ENCODE assay signal across 1 cellular context in the genomic region with DNA sequence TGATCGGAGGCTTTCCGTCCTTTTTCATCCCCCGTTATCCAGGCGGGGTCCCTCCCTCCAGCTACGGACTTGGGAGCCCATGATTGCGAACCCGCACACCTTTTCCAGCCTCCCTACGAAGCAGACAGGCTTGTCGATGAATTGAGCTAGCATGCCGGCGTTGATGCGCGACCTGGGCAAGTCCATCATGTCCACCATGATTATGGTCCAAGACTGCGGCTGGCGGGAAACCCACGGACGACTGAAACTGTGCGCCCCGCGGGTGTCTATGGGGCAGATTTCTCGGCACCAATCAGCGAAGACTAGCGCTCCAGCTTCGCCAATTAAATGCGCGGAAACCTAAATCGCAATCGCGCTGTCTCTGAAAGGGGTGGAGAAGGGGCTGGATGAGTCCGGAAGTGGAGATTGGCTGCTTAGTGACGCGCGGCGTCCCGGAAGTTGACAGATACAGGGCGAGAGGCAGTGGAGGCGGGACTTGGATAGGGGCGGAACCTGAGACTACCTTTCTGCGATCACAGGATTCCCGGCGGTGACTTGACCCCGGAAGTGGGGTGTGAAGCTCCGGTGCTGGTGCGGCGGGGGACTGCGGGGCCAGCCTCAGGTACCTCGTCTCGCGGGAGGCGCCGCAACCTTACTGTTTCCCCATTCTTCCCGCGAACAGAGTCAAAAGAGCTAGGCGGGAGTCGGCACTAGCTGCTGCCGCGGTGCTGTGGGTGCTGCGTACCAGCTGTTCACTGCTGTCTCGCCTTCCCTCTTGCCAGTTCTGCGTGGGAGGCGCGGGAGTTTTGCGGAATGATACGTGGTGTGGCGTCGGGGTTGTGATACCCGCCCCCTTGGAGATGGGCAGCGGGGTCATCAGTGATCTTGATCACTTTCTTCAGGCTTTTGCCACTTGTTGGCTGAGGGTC.
TF ChIP-seq lines count a peak whose summit lies in the region.

A gene (plus strand): TSS at position 532 of the 908 bp plus-strand sequence. CDS start 32,620 bp downstream, outside the sequence.

TF ChIP-seq in GM12878, 131 proteins besides CTCF, POLR2A, EP300 and RAD21 (continued from another document and continues in another):
- TF ChIP-seq, protein P1, sequence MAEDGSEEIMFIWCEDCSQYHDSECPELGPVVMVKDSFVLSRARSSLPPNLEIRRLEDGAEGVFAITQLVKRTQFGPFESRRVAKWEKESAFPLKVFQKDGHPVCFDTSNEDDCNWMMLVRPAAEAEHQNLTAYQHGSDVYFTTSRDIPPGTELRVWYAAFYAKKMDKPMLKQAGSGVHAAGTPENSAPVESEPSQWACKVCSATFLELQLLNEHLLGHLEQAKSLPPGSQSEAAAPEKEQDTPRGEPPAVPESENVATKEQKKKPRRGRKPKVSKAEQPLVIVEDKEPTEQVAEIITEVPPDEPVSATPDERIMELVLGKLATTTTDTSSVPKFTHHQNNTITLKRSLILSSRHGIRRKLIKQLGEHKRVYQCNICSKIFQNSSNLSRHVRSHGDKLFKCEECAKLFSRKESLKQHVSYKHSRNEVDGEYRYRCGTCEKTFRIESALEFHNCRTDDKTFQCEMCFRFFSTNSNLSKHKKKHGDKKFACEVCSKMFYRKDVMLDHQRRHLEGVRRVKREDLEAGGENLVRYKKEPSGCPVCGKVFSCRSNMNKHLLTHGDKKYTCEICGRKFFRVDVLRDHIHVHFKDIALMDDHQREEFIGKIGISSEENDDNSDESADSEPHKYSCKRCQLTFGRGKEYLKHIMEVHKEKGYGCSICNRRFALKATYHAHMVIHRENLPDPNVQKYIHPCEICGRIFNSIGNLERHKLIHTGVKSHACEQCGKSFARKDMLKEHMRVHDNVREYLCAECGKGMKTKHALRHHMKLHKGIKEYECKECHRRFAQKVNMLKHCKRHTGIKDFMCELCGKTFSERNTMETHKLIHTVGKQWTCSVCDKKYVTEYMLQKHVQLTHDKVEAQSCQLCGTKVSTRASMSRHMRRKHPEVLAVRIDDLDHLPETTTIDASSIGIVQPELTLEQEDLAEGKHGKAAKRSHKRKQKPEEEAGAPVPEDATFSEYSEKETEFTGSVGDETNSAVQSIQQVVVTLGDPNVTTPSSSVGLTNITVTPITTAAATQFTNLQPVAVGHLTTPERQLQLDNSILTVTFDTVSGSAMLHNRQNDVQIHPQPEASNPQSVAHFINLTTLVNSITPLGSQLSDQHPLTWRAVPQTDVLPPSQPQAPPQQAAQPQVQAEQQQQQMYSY (CRISPR knock-in tag; IDR thresholded peaks at IDR 0.05), result no peak
- TF ChIP-seq TCF7 (IDR thresholded peaks at IDR 0.05; ENCODE audit: borderline replicate concordance) (no peak), SREBF1 (IDR thresholded peaks at IDR 0.05; ENCODE audit: low read length) (no peak), HDAC2 (IDR thresholded peaks at IDR 0.05) (no peak), STAT3 (IDR thresholded peaks at IDR 0.05; ENCODE audit: low read depth, low read length) (no peak), NFYA (IDR thresholded peaks at IDR 0.05; ENCODE audit: borderline replicate concordance, low read depth, low read length) (no peak), SMARCA5 (IDR thresholded peaks at IDR 0.05) (peak; percentile 26; the same call in 1 of the 2 replicates), HDAC6 (IDR thresholded peaks at IDR 0.05; ENCODE audit: unreplicated experiment) (no peak), SUZ12 (IDR thresholded peaks at IDR 0.05; ENCODE audit: unreplicated experiment) (no peak), ZSCAN29 (IDR thresholded peaks at IDR 0.05) (no peak; the same call in 1 of the 2 replicates), ZNF24 (IDR thresholded peaks at IDR 0.05) (no peak), SREBF2 (IDR thresholded peaks at IDR 0.05; ENCODE audit: low read length) (no peak), MEF2A (IDR thresholded peaks at IDR 0.05; ENCODE audit: insufficient read depth, low read depth, low read length) (no peak), DPF2 (IDR thresholded peaks at IDR 0.05) (peak; percentile 80), MTA3 (IDR thresholded peaks at IDR 0.05; ENCODE audit: borderline replicate concordance, low read length) (no peak), NR2F1 (conservative IDR thresholded peaks at IDR 0.05) (peak; percentile 97), NRF1 (conservative IDR thresholded peaks at IDR 0.05; ENCODE audit: low read depth, low read length) (no peak), SUPT20H (IDR thresholded peaks at IDR 0.05; ENCODE audit: borderline replicate concordance, control insufficient read depth, low read depth, low read length) (no peak), SIN3A (IDR thresholded peaks at IDR 0.05; ENCODE audit: low read depth, low read length) (peak; percentile 93), PAX8 (IDR thresholded peaks at IDR 0.05) (no peak), EED (IDR thresholded peaks at IDR 0.05; ENCODE audit: low read depth) (peak; percentile 35), FOS (IDR thresholded peaks at IDR 0.05; ENCODE audit: borderline replicate concordance, extremely low read depth, insufficient read length) (peak; percentile 31)
- TF ChIP-seq, protein P2, sequence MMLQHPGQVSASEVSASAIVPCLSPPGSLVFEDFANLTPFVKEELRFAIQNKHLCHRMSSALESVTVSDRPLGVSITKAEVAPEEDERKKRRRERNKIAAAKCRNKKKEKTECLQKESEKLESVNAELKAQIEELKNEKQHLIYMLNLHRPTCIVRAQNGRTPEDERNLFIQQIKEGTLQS (IDR thresholded peaks at IDR 0.05; ENCODE audit: borderline replicate concordance, extremely low read depth, low read depth, low read length), result no peak
- TF ChIP-seq, protein P3, sequence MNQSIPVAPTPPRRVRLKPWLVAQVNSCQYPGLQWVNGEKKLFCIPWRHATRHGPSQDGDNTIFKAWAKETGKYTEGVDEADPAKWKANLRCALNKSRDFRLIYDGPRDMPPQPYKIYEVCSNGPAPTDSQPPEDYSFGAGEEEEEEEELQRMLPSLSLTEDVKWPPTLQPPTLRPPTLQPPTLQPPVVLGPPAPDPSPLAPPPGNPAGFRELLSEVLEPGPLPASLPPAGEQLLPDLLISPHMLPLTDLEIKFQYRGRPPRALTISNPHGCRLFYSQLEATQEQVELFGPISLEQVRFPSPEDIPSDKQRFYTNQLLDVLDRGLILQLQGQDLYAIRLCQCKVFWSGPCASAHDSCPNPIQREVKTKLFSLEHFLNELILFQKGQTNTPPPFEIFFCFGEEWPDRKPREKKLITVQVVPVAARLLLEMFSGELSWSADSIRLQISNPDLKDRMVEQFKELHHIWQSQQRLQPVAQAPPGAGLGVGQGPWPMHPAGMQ (IDR thresholded peaks at IDR 0.05; ENCODE audit: borderline replicate concordance), result peak; percentile 58; the same call in 1 of the 2 replicates
- TF ChIP-seq, protein P4, sequence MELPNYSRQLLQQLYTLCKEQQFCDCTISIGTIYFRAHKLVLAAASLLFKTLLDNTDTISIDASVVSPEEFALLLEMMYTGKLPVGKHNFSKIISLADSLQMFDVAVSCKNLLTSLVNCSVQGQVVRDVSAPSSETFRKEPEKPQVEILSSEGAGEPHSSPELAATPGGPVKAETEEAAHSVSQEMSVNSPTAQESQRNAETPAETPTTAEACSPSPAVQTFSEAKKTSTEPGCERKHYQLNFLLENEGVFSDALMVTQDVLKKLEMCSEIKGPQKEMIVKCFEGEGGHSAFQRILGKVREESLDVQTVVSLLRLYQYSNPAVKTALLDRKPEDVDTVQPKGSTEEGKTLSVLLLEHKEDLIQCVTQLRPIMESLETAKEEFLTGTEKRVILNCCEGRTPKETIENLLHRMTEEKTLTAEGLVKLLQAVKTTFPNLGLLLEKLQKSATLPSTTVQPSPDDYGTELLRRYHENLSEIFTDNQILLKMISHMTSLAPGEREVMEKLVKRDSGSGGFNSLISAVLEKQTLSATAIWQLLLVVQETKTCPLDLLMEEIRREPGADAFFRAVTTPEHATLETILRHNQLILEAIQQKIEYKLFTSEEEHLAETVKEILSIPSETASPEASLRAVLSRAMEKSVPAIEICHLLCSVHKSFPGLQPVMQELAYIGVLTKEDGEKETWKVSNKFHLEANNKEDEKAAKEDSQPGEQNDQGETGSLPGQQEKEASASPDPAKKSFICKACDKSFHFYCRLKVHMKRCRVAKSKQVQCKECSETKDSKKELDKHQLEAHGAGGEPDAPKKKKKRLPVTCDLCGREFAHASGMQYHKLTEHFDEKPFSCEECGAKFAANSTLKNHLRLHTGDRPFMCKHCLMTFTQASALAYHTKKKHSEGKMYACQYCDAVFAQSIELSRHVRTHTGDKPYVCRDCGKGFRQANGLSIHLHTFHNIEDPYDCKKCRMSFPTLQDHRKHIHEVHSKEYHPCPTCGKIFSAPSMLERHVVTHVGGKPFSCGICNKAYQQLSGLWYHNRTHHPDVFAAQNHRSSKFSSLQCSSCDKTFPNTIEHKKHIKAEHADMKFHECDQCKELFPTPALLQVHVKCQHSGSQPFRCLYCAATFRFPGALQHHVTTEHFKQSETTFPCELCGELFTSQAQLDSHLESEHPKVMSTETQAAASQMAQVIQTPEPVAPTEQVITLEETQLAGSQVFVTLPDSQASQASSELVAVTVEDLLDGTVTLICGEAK (IDR thresholded peaks at IDR 0.05; ENCODE audit: borderline replicate concordance), result peak; percentile 94
- TF ChIP-seq, protein P5, sequence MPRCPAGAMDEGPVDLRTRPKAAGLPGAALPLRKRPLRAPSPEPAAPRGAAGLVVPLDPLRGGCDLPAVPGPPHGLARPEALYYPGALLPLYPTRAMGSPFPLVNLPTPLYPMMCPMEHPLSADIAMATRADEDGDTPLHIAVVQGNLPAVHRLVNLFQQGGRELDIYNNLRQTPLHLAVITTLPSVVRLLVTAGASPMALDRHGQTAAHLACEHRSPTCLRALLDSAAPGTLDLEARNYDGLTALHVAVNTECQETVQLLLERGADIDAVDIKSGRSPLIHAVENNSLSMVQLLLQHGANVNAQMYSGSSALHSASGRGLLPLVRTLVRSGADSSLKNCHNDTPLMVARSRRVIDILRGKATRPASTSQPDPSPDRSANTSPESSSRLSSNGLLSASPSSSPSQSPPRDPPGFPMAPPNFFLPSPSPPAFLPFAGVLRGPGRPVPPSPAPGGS (IDR thresholded peaks at IDR 0.05; ENCODE audit: borderline replicate concordance, insufficient read depth, low read depth, low read length, poor library complexity, severe bottlenecking), result no peak
- TF ChIP-seq, protein P6, sequence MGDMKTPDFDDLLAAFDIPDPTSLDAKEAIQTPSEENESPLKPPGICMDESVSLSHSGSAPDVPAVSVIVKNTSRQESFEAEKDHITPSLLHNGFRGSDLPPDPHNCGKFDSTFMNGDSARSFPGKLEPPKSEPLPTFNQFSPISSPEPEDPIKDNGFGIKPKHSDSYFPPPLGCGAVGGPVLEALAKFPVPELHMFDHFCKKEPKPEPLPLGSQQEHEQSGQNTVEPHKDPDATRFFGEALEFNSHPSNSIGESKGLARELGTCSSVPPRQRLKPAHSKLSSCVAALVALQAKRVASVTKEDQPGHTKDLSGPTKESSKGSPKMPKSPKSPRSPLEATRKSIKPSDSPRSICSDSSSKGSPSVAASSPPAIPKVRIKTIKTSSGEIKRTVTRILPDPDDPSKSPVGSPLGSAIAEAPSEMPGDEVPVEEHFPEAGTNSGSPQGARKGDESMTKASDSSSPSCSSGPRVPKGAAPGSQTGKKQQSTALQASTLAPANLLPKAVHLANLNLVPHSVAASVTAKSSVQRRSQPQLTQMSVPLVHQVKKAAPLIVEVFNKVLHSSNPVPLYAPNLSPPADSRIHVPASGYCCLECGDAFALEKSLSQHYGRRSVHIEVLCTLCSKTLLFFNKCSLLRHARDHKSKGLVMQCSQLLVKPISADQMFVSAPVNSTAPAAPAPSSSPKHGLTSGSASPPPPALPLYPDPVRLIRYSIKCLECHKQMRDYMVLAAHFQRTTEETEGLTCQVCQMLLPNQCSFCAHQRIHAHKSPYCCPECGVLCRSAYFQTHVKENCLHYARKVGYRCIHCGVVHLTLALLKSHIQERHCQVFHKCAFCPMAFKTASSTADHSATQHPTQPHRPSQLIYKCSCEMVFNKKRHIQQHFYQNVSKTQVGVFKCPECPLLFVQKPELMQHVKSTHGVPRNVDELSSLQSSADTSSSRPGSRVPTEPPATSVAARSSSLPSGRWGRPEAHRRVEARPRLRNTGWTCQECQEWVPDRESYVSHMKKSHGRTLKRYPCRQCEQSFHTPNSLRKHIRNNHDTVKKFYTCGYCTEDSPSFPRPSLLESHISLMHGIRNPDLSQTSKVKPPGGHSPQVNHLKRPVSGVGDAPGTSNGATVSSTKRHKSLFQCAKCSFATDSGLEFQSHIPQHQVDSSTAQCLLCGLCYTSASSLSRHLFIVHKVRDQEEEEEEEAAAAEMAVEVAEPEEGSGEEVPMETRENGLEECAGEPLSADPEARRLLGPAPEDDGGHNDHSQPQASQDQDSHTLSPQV (IDR thresholded peaks at IDR 0.05), result no peak
- TF ChIP-seq, protein P7, sequence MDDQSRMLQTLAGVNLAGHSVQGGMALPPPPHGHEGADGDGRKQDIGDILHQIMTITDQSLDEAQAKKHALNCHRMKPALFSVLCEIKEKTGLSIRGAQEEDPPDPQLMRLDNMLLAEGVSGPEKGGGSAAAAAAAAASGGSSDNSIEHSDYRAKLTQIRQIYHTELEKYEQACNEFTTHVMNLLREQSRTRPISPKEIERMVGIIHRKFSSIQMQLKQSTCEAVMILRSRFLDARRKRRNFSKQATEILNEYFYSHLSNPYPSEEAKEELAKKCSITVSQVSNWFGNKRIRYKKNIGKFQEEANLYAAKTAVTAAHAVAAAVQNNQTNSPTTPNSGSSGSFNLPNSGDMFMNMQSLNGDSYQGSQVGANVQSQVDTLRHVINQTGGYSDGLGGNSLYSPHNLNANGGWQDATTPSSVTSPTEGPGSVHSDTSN (IDR thresholded peaks at IDR 0.05; ENCODE audit: insufficient replicate concordance, low read depth, low read length), result no peak
- TF ChIP-seq, protein P8, sequence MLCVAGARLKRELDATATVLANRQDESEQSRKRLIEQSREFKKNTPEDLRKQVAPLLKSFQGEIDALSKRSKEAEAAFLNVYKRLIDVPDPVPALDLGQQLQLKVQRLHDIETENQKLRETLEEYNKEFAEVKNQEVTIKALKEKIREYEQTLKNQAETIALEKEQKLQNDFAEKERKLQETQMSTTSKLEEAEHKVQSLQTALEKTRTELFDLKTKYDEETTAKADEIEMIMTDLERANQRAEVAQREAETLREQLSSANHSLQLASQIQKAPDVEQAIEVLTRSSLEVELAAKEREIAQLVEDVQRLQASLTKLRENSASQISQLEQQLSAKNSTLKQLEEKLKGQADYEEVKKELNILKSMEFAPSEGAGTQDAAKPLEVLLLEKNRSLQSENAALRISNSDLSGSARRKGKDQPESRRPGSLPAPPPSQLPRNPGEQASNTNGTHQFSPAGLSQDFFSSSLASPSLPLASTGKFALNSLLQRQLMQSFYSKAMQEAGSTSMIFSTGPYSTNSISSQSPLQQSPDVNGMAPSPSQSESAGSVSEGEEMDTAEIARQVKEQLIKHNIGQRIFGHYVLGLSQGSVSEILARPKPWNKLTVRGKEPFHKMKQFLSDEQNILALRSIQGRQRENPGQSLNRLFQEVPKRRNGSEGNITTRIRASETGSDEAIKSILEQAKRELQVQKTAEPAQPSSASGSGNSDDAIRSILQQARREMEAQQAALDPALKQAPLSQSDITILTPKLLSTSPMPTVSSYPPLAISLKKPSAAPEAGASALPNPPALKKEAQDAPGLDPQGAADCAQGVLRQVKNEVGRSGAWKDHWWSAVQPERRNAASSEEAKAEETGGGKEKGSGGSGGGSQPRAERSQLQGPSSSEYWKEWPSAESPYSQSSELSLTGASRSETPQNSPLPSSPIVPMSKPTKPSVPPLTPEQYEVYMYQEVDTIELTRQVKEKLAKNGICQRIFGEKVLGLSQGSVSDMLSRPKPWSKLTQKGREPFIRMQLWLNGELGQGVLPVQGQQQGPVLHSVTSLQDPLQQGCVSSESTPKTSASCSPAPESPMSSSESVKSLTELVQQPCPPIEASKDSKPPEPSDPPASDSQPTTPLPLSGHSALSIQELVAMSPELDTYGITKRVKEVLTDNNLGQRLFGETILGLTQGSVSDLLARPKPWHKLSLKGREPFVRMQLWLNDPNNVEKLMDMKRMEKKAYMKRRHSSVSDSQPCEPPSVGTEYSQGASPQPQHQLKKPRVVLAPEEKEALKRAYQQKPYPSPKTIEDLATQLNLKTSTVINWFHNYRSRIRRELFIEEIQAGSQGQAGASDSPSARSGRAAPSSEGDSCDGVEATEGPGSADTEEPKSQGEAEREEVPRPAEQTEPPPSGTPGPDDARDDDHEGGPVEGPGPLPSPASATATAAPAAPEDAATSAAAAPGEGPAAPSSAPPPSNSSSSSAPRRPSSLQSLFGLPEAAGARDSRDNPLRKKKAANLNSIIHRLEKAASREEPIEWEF (IDR thresholded peaks at IDR 0.05; ENCODE audit: insufficient replicate concordance, low read depth, low read length), result peak; percentile 10
